Comparison of ENCODE assay signal across 10 cellular contexts in the genomic region with DNA sequence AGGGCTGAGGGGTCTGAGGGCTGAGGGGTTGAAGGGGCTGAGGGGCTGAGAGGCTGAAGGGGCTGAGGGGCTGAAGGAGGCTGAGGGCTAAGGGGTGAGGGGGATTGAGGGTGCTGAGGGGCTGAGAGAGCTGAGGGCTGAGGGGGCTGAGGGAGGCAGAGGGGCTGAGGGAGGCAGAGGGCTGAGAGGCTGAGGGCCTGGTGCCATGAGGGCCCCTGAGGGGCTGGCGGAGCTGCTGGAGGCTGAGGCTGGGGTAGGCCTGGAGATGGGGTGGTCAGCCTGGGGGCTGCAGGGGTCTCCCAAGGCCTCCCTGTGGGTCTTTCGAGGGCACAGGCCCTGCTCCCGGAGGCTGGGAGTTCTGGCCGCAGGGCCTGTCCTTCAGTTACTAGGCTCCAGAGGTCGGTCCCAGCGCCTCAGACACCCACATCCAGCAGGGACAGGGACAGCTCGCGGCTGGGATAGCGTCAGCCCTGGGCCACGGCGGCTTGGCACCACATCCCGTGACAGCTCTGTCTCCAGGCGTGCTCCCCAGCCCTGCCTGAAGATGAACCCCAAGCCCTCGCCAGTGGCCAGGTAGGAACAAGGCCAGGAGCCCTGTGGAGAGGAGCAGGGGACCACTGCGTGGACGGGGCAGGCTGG. TPM values are rescaled to one million over a fixed set of nuclear protein-coding genes. Genes with fewer than 3 reads are reported as not detected.
DNase-seq lines count a peak whose midpoint lies in the region; ATAC-seq and TF ChIP-seq lines count a peak whose summit lies in the region.
"Had no signal": no experiment of that assay in that cellular context is flagged by ENCODE, and none has a peak within 500 bp of the region (broad histone marks: within the 10 kb centered on the region; RNA-seq: fewer than 3 reads in every experiment).

No MANE protein-coding gene starts in this region.

- H3K27ac ChIP-seq in RWPE2 (ENCODE audit: poor library complexity, severe bottlenecking) (no peak overlapping the region), spleen (no peak overlapping the region)
- H3K27ac ChIP-seq: thyroid gland had no signal

- H3K27me3 ChIP-seq in RWPE2 (ENCODE audit: insufficient read depth, poor library complexity, severe bottlenecking) (peaks cover 8% of the 10 kb centered on the region), iPS-15b (ENCODE audit: control insufficient read depth, insufficient read depth, low read length) (peaks cover 27% of the 10 kb centered on the region), spleen (replicated peaks in 1 of 7) (peaks cover 0 to 15% (median 0%) of the 10 kb centered on the region in 7 donors)
- H3K27me3 ChIP-seq: thyroid gland had no signal

- H3K9me3 ChIP-seq in RWPE2 (ENCODE audit: severe bottlenecking) (no peaks in the 10 kb centered on the region), iPS-15b (ENCODE audit: control insufficient read depth, insufficient read depth, low read length) (no peaks in the 10 kb centered on the region), spleen (no peaks in the 10 kb centered on the region)
- H3K9me3 ChIP-seq: thyroid gland had no signal

- no peak for TF ChIP-seq POLR2A in spleen (IDR thresholded peaks at IDR 0.05)

- intact Hi-C loops in spleen (cut with DNase I; ENCODE audit: low total_unique reads), result no loop called here

- H3K4me3 ChIP-seq in RWPE2 (ENCODE audit: severe bottlenecking) (no peak overlapping the region), iPS-15b (ENCODE audit: low read depth, low read length) (peak overlapping the region; percentile 43), spleen (peak overlapping the region in 2 of 8 donors; percentile 32 to 46)
- H3K4me3 ChIP-seq: lung had no signal

- no peak for ATAC-seq in activated CD4-positive, CD25-positive, alpha-beta regulatory T cell treated with anti-CD3 and anti-CD28 coated beads, Interleukin-2, amount 50 U/mL, for 24 hours
- ATAC-seq in RWPE2 (ENCODE audit: low read depth) (no peak), GM18867 (IDR thresholded peaks at IDR 0.05; ENCODE audit: unreplicated experiment) (no peak)

- no peaks in the 10 kb centered on the region for H3K4me1 ChIP-seq in RWPE2 (ENCODE audit: insufficient read depth, poor library complexity, severe bottlenecking)
- H3K4me1 ChIP-seq in iPS-15b (ENCODE audit: control insufficient read depth, insufficient read depth, low read length), result no peaks in the 10 kb centered on the region
- peaks cover 0 to 24% (median 4%) of the 10 kb centered on the region in 6 donors for H3K4me1 ChIP-seq in spleen

- DNase-seq in activated CD4-positive, CD25-positive, alpha-beta regulatory T cell treated with anti-CD3 and anti-CD28 coated beads, Interleukin-2, amount 50 U/mL, for 72 hours, result peak; percentile 43
- DNase-seq in RWPE2 (ENCODE audit: low spot score), result peak; percentile 47
- DNase-seq in spleen, result peak; percentile 71
- no peak for DNase-seq in HPDE6-E6E7 (ENCODE audit: extremely low spot score)
- DNase-seq in Kasumi-1 (lab: John Stamatoyannopoulos, UW), result no peak

- TF ChIP-seq CTCF in RWPE2 (IDR thresholded peaks at IDR 0.05; ENCODE audit: poor library complexity, severe bottlenecking) (no peak), spleen (IDR thresholded peaks at IDR 0.05 in 8 of 11, conservative IDR thresholded peaks at IDR 0.05 in 3 of 11) (no peak)

- no peaks in the 10 kb centered on the region for H3K36me3 ChIP-seq in RWPE2 (ENCODE audit: low read depth)
- no peaks in the 10 kb centered on the region for H3K36me3 ChIP-seq in iPS-15b (ENCODE audit: control insufficient read depth, insufficient read depth, low read length)
- peaks cover 0 to 52% (median 23%) of the 10 kb centered on the region in 6 donors for H3K36me3 ChIP-seq in spleen
- H3K36me3 ChIP-seq: thyroid gland had no signal

- H3K9ac ChIP-seq in iPS-15b (ENCODE audit: low read depth, low read length), result peak overlapping the region; percentile 54

- WGBS in spleen, 5 donors, result 84 to 87% (median 86%) methylated on average over 9 to 16 of the region's 16 CpGs

RNA-seq across cellular contexts. Expression of a gene that starts 16.9 kb away (rescaled TPM):
- total RNA-seq in spleen, result 10 to 100 TPM; 36.4 to 68.6 (median 62.1) TPM
- 10 to 100 TPM; 27.9 to 61.1 (median 45.6) TPM for polyA plus RNA-seq in spleen

RNA-seq across cellular contexts. Expression of a gene that starts 38.0 kb away (rescaled TPM):
- 10 to 100 TPM; 67.8 to 94.2 (median 80.9) TPM for total RNA-seq in spleen
- polyA plus RNA-seq in spleen, result 100 to 1,000 TPM in 2 of 3 donors, 10 to 100 TPM in 1; 80.8 to 108 (median 107) TPM

Comparison
In these comparisons a context has a peak if more than half of its experiments do, and no peak if none do; other contexts are left out.
1. DNase-seq: peak in activated CD4-positive, CD25-positive, alpha-beta regulatory T cell treated with anti-CD3 and anti-CD28 coated beads, Interleukin-2, amount 50 U/mL, for 72 hours (single experiment), RWPE2 (single experiment) and spleen (single experiment); none in HPDE6-E6E7 (single experiment) and Kasumi-1 (0 of 2).